Comparison of ENCODE assay signal across 1 cellular context in genomic region chr11:843818-844692, GRCh38.
TF ChIP-seq lines count a peak whose summit lies in the region.

No MANE protein-coding gene starts in this region.

TF ChIP-seq in A549, 52 proteins besides CTCF, POLR2A, EP300 and RAD21 (continued from another document):
- TF ChIP-seq REST (IDR thresholded peaks at IDR 0.05): peak; percentile 74
- TF ChIP-seq KDM5A (IDR thresholded peaks at IDR 0.05): no peak
- 0 out of 2 replicates have a peak, but pooled peaks have one; percentile 61 for TF ChIP-seq RARB (CRISPR knock-in tag; IDR thresholded peaks at IDR 0.05)
- peak; percentile 66 to 82; a peak in 4 of 5 replicates for TF ChIP-seq JUN (IDR thresholded peaks at IDR 0.05)
- peak; percentile 69 for TF ChIP-seq E2F6 (IDR thresholded peaks at IDR 0.05; ENCODE audit: borderline replicate concordance, low read depth)
- TF ChIP-seq HOXB5 (CRISPR knock-in tag; IDR thresholded peaks at IDR 0.05): 0 out of 2 replicates have a peak, but pooled peaks have one; percentile 44
- TF ChIP-seq BHLHE40 (IDR thresholded peaks at IDR 0.05; ENCODE audit: low read depth, low read length): peak; percentile 47; the same call in 1 of the 2 replicates
- no peak for TF ChIP-seq NFE2L2 (conservative IDR thresholded peaks at IDR 0.05; ENCODE audit: low read length)
- TF ChIP-seq FOSL2 (IDR thresholded peaks at IDR 0.05): no peak
- peak; percentile 60 for TF ChIP-seq FOSL2 (CRISPR knock-in tag; IDR thresholded peaks at IDR 0.05)
- no peak for TF ChIP-seq HDAC2 (IDR thresholded peaks at IDR 0.05)
- no peak for TF ChIP-seq HEYL (CRISPR knock-in tag; IDR thresholded peaks at IDR 0.05)
- TF ChIP-seq MYC (IDR thresholded peaks at IDR 0.05; ENCODE audit: borderline replicate concordance, low read length): peak; percentile 91
- TF ChIP-seq PBX3 (IDR thresholded peaks at IDR 0.05): peak; percentile 72
- TF ChIP-seq BCL3 (IDR thresholded peaks at IDR 0.05): peak; percentile 56; the same call in 2 of the 3 replicates
- TF ChIP-seq NPAS2 (CRISPR knock-in tag; IDR thresholded peaks at IDR 0.05; ENCODE audit: borderline replicate concordance): peak; percentile 95
